ENCODE assay signal across 14 cellular contexts in the genomic region with DNA sequence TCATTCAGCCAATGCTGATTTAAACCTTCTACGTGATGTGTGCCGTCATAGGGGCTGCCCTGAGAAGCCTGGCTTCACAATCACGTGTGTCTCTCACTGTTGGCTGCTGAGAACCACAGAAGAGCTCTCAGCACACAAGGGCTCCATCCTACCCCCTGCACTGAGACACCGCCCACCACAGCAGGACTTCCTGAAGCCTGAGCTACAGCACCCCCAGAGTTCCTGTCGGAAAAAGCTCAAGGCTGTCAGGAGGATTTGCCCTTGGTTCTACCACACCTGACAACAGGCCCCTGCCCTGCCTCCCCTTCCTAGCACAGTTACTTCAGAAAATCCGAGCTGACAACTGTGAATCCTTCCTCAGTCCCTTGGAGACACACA.
A peak's percentile ranks its signal among the peaks of the same experiment; 100 is the strongest.
DNase-seq lines count a peak whose midpoint lies in the region; ATAC-seq and TF ChIP-seq lines count a peak whose summit lies in the region.
"Had no signal": no experiment of that assay in that cellular context is flagged by ENCODE, and none has a peak within 500 bp of the region (broad histone marks: within the 10 kb centered on the region; RNA-seq: fewer than 3 reads in every experiment).

No MANE protein-coding gene starts in this region.

- H3F3A ChIP-seq in SK-N-SH (replicated peaks; ENCODE audit: insufficient read depth), result no peaks in the 10 kb centered on the region

- H3K27me3 Mint-ChIP-seq in activated naive CD8-positive, alpha-beta T cell treated with anti-CD3 and anti-CD28 coated beads, Interleukin-2, amount 10 ng/mL, durations not matched to agents 7 days and 5 days, result no peaks in the 10 kb centered on the region
- H3K27me3 Mint-ChIP-seq in nephron progenitor cell (ENCODE audit: low read depth, poor library complexity), result peaks cover 9% of the 10 kb centered on the region
- H3K27me3 Mint-ChIP-seq: dendritic cell treated with granulocyte-macrophage colony-stimulating factor and Interleukin-4, amounts not matched to agents 40 ng/mL and 50 ng/mL, for 4 days; memory B cell had no signal

- WGBS in SK-N-SH (ENCODE audit: low lambda C conversion rate), result 94% methylated on average over 5 of the region's 6 CpGs

- H3K9me3 Mint-ChIP-seq in activated naive CD8-positive, alpha-beta T cell treated with anti-CD3 and anti-CD28 coated beads, Interleukin-2, amount 10 ng/mL, durations not matched to agents 7 days and 5 days, result peaks cover 2% of the 10 kb centered on the region
- H3K9me3 Mint-ChIP-seq in nephron progenitor cell, result peaks cover 13% of the 10 kb centered on the region
- H3K9me3 Mint-ChIP-seq: memory B cell had no signal

- peaks cover 0 to 7% of the 10 kb centered on the region in 2 experiments for H3K36me3 ChIP-seq in SK-N-SH (replicated peaks in 1 of 2; ENCODE audit: control insufficient read depth in 1 of 2, insufficient read depth in 2 of 2, low read length in 1 of 2)
- H3K36me3 ChIP-seq in HEK293 (ENCODE audit: control insufficient read depth in 2 of 2, insufficient read depth in 1 of 2, low read length in 2 of 2), result peaks cover 0 to 18% of the 10 kb centered on the region in 2 experiments; a peak in 1 of 3 replicates
- H3K36me3 ChIP-seq: pancreas had no signal

- peak overlapping the region; percentile 18 for H3K27ac Mint-ChIP-seq in activated naive CD8-positive, alpha-beta T cell treated with anti-CD3 and anti-CD28 coated beads, Interleukin-2, amount 10 ng/mL, durations not matched to agents 7 days and 5 days
- H3K27ac Mint-ChIP-seq in nephron progenitor cell, result peak overlapping the region; percentile 90
- H3K27ac Mint-ChIP-seq: dendritic cell treated with granulocyte-macrophage colony-stimulating factor and Interleukin-4, amounts not matched to agents 40 ng/mL and 50 ng/mL, for 4 days; memory B cell had no signal

- no peaks in the 10 kb centered on the region for H4K20me1 ChIP-seq in SK-N-SH (ENCODE audit: insufficient read depth)

- H3K4me2 ChIP-seq in SK-N-SH, result no peak overlapping the region

- no peak overlapping the region for H3K9ac ChIP-seq in SK-N-SH

- no peak for TF ChIP-seq EP300 in SK-N-SH (IDR thresholded peaks at IDR 0.05; ENCODE audit: borderline replicate concordance in 1 of 2, low read depth in 1 of 2, low read length in 1 of 2)

- H3K4me1 ChIP-seq in SK-N-SH (ENCODE audit: control insufficient read depth in 1 of 2, insufficient read depth in 2 of 2, low read depth in 1 of 2, low read length in 1 of 2) (no peaks in the 10 kb centered on the region; a peak in 1 of 4 replicates), HEK293 (ENCODE audit: control insufficient read depth, insufficient read depth, low read length) (no peaks in the 10 kb centered on the region)
- H3K4me1 ChIP-seq: pancreas had no signal

- no peak for TF ChIP-seq RAD21 in SK-N-SH (IDR thresholded peaks at IDR 0.05; ENCODE audit: low read length)

- H3K79me2 ChIP-seq in SK-N-SH (ENCODE audit: insufficient read depth), result no peaks in the 10 kb centered on the region

- H3K36me3 Mint-ChIP-seq in activated naive CD8-positive, alpha-beta T cell treated with anti-CD3 and anti-CD28 coated beads, Interleukin-2, amount 10 ng/mL, durations not matched to agents 7 days and 5 days, result peaks cover 7% of the 10 kb centered on the region
- H3K36me3 Mint-ChIP-seq in nephron progenitor cell (ENCODE audit: low read depth), result peaks cover 53% of the 10 kb centered on the region

- H3K27me3 ChIP-seq in SK-N-SH (ENCODE audit: insufficient read depth), result no peaks in the 10 kb centered on the region
- H3K27me3 ChIP-seq: pancreas, Peyer's patch, transverse colon had no signal

- no peaks in the 10 kb centered on the region for H3K9me2 ChIP-seq in SK-N-SH

- DNase-seq in SK-N-SH (peak; percentile 27), nephron progenitor cell (no peak), NK-92 (lab: John Stamatoyannopoulos, UW; ENCODE audit: unreplicated experiment) (no peak)
- DNase-seq in activated naive CD8-positive, alpha-beta T cell treated with anti-CD3 and anti-CD28 coated beads, Interleukin-2, amount 10 ng/mL, durations not matched to agents 7 days and 5 days, result peak; percentile 35
- DNase-seq: NCI-H1092, transverse colon had no signal

- no peak overlapping the region for H3K4me3 Mint-ChIP-seq in activated naive CD8-positive, alpha-beta T cell treated with anti-CD3 and anti-CD28 coated beads, Interleukin-2, amount 10 ng/mL, durations not matched to agents 7 days and 5 days
- no peak overlapping the region for H3K4me3 Mint-ChIP-seq in nephron progenitor cell
- H3K4me3 Mint-ChIP-seq: dendritic cell treated with granulocyte-macrophage colony-stimulating factor and Interleukin-4, amounts not matched to agents 40 ng/mL and 50 ng/mL, for 4 days; memory B cell had no signal

- H3K9me3 ChIP-seq in SK-N-SH (no peaks in the 10 kb centered on the region), HEK293 (ENCODE audit: control insufficient read depth, insufficient read depth, low read depth, low read length) (no peaks in the 10 kb centered on the region)
- H3K9me3 ChIP-seq: pancreas, Peyer's patch, transverse colon had no signal

- H3K4me3 ChIP-seq in SK-N-SH (ENCODE audit: low read depth in 2 of 2, low read length in 1 of 2) (no peak overlapping the region), HEK293 (ENCODE audit: low read depth, low read length) (no peak overlapping the region)
- H3K4me3 ChIP-seq: pancreas, Peyer's patch, transverse colon had no signal

- TF ChIP-seq CTCF in SK-N-SH (IDR thresholded peaks at IDR 0.05), result no peak
- no peak for TF ChIP-seq CTCF in HEK293 (tag by site-specific recombination; IDR thresholded peaks at IDR 0.05)
- no peak for TF ChIP-seq CTCF in nephron progenitor cell (IDR thresholded peaks at IDR 0.05)

- CTCF ChIA-PET in SK-N-SH (lab: Yijun Ruan, JAX), result interaction anchor here (1.1 to 1.9 kb wide), 5 partner anchors 10 to 169 kb away, joined by 3 to 7 read pairs (median 3); no protein-coding TSS in a partner anchor
- CTCF ChIA-PET in HEK293 (lab: Yijun Ruan, JAX), result interaction anchor here (0.6 kb wide), 1 partner anchor 444 kb away, joined by 3 read pairs; no protein-coding TSS in a partner anchor

- POLR2A ChIA-PET in SK-N-SH (lab: Yijun Ruan, JAX), result interaction anchor here (0.7 kb wide), 1 partner anchor 9 kb away, joined by 3 read pairs; no protein-coding TSS in a partner anchor
- POLR2A ChIA-PET in HEK293 (lab: Yijun Ruan, JAX), result interaction anchor here (0.9 kb wide), 1 partner anchor 22 kb away, joined by 3 read pairs; no protein-coding TSS in a partner anchor
- POLR2A ChIA-PET in activated naive CD8-positive, alpha-beta T cell treated with anti-CD3 and anti-CD28 coated beads, Interleukin-2, amount 10 ng/mL, durations not matched to agents 7 days and 5 days (lab: Charles Lee), result interaction anchor here (1.1 kb wide), 1 partner anchor 25 kb away, joined by 4 read pairs; no protein-coding TSS in a partner anchor

- no peak overlapping the region for H2AFZ ChIP-seq in SK-N-SH (ENCODE audit: low read depth)

- H3K4me1 Mint-ChIP-seq in activated naive CD8-positive, alpha-beta T cell treated with anti-CD3 and anti-CD28 coated beads, Interleukin-2, amount 10 ng/mL, durations not matched to agents 7 days and 5 days, result peaks cover 47% of the 10 kb centered on the region
- H3K4me1 Mint-ChIP-seq in nephron progenitor cell, result peaks cover 43% of the 10 kb centered on the region

- H3K27ac ChIP-seq in SK-N-SH (ENCODE audit: low read depth in 2 of 2, low read length in 1 of 2) (no peak overlapping the region), HEK293 (ENCODE audit: extremely low read depth, low read depth, low read length) (no peak overlapping the region)
- H3K27ac ChIP-seq: pancreas, Peyer's patch, transverse colon had no signal

- no peak for ATAC-seq in SK-N-SH treated with all-trans-retinoic acid at 6 μM for 48 hours
- peak; percentile 53 for ATAC-seq in activated naive CD8-positive, alpha-beta T cell treated with anti-CD3 and anti-CD28 coated beads, Interleukin-2, amount 10 ng/mL, durations not matched to agents 7 days and 5 days (ENCODE audit: low read depth)
- ATAC-seq in HG02642 (IDR thresholded peaks at IDR 0.05; ENCODE audit: poor library complexity, unreplicated experiment), result no peak
- ATAC-seq in HG02870 (IDR thresholded peaks at IDR 0.05; ENCODE audit: unreplicated experiment), result no peak
- ATAC-seq: pancreas had no signal

TF ChIP-seq in SK-N-SH, 30 proteins besides CTCF, POLR2A, EP300 and RAD21 (continues in another document):
- TF ChIP-seq FOXJ3 (CRISPR knock-in tag; IDR thresholded peaks at IDR 0.05) (no peak), ELF1 (IDR thresholded peaks at IDR 0.05) (no peak), RXRA (IDR thresholded peaks at IDR 0.05; ENCODE audit: borderline replicate concordance, low read depth) (no peak), GABPA (IDR thresholded peaks at IDR 0.05; ENCODE audit: low read depth) (no peak), FOXM1 (IDR thresholded peaks at IDR 0.05; ENCODE audit: low read depth) (no peak), SMC3 (IDR thresholded peaks at IDR 0.05; ENCODE audit: low read depth, low read length) (no peak)
- TF ChIP-seq, protein P1, sequence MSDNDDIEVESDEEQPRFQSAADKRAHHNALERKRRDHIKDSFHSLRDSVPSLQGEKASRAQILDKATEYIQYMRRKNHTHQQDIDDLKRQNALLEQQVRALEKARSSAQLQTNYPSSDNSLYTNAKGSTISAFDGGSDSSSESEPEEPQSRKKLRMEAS (IDR thresholded peaks at IDR 0.05; ENCODE audit: low read depth), result no peak

TF ChIP-seq in SK-N-SH treated with all-trans-retinoic acid at 6 μM for 48 hours, 23 proteins besides CTCF, POLR2A, EP300 and RAD21 (continues in another document):
- TF ChIP-seq ESRRG (CRISPR knock-in tag; IDR thresholded peaks at IDR 0.05) (no peak), ZNF565 (CRISPR knock-in tag; conservative IDR thresholded peaks at IDR 0.05; ENCODE audit: low read depth) (no peak), CSDC2 (CRISPR knock-in tag; IDR thresholded peaks at IDR 0.05) (no peak), TOX (CRISPR knock-in tag; IDR thresholded peaks at IDR 0.05; ENCODE audit: borderline replicate concordance) (no peak), ZNF70 (CRISPR knock-in tag; IDR thresholded peaks at IDR 0.05) (no peak), OSR1 (CRISPR knock-in tag; IDR thresholded peaks at IDR 0.05) (no peak)

TF ChIP-seq in HEK293, 187 proteins besides CTCF, POLR2A, EP300 and RAD21 (continues in another document):
- TF ChIP-seq GLIS1 (tag by site-specific recombination; IDR thresholded peaks at IDR 0.05), result peak; percentile 31; the same call in 1 of the 2 replicates

Comparison
In these comparisons a context has a peak if more than half of its experiments do, and no peak if none do; other contexts are left out.
1. DNase-seq: peak in SK-N-SH (single experiment) and activated naive CD8-positive, alpha-beta T cell treated with anti-CD3 and anti-CD28 coated beads, Interleukin-2, amount 10 ng/mL, durations not matched to agents 7 days and 5 days (single experiment); none in nephron progenitor cell (single experiment) and NK-92 (single experiment).